In genomic region chr2:162317058-162317742, GRCh38 we compare ENCODE assay signal across 8 cellular contexts. TPM values are rescaled to one million over a fixed set of nuclear protein-coding genes. Genes with fewer than 3 reads are reported as not detected.
DNase-seq lines count a peak whose midpoint lies in the region; ATAC-seq and TF ChIP-seq lines count a peak whose summit lies in the region.

No MANE protein-coding gene starts in this region.

- POLR2A ChIA-PET in CD4-positive, alpha-beta memory T cell (lab: Charles Lee; ENCODE audit: partially characterized antibody): interaction anchor here (0.9 to 3.4 kb wide), 5 partner anchors 8 to 28 kb away, joined by 3 to 28 read pairs (median 3); partner anchors contain the start of gene GCA

- H3K4me3 Mint-ChIP-seq in CD4-positive, alpha-beta memory T cell: peak overlapping the region; percentile 93 to 100 (median 98)
- no peak overlapping the region for H3K4me3 Mint-ChIP-seq in neural progenitor cell

- H3K27ac ChIP-seq in CD4-positive, alpha-beta memory T cell (ENCODE audit: low read depth, low read length): peak overlapping the region; percentile 97
- H3K27ac ChIP-seq in duodenal mucosa (ENCODE audit: low read depth, low read length): no peak overlapping the region
- H3K27ac ChIP-seq in neural progenitor cell: no peak overlapping the region

- H3K4me2 ChIP-seq in neural progenitor cell: no peak overlapping the region

- no peaks in the 10 kb centered on the region for H3K27me3 Mint-ChIP-seq in CD4-positive, alpha-beta memory T cell
- no peaks in the 10 kb centered on the region for H3K27me3 Mint-ChIP-seq in neural progenitor cell (ENCODE audit: insufficient read depth, low read depth)

- H2AFZ ChIP-seq in neural progenitor cell (replicated peaks): peak overlapping the region; percentile 94

- H3K36me3 ChIP-seq in CD4-positive, alpha-beta memory T cell (ENCODE audit: insufficient read depth, low read length): no peaks in the 10 kb centered on the region
- H3K36me3 ChIP-seq in duodenal mucosa (ENCODE audit: control insufficient read depth in 1 of 2, insufficient read depth in 2 of 2, low read length in 2 of 2): peaks cover 0 to 3% of the 10 kb centered on the region in 2 donors
- H3K36me3 ChIP-seq in neural progenitor cell: no peaks in the 10 kb centered on the region

- H3K4me3 ChIP-seq in CD4-positive, alpha-beta memory T cell (ENCODE audit: low read length in 2 of 2): peak overlapping the region; percentile 93 to 97
- H3K4me3 ChIP-seq in duodenal mucosa (ENCODE audit: low read depth in 1 of 2, low read length in 2 of 2) (peak overlapping the region; percentile 98 to 99), neural progenitor cell (no peak overlapping the region)

- H3K4me1 ChIP-seq in CD4-positive, alpha-beta memory T cell (ENCODE audit: insufficient read depth, low read length): peaks cover 66% of the 10 kb centered on the region
- peaks cover 19 to 57% of the 10 kb centered on the region in 2 donors for H3K4me1 ChIP-seq in duodenal mucosa (ENCODE audit: control insufficient read depth in 1 of 2, insufficient read depth in 2 of 2, low read length in 2 of 2)
- H3K4me1 ChIP-seq in neural progenitor cell: no peaks in the 10 kb centered on the region

- ATAC-seq in HG03521 (IDR thresholded peaks at IDR 0.05; ENCODE audit: unreplicated experiment) (no peak), GM18858 (IDR thresholded peaks at IDR 0.05; ENCODE audit: unreplicated experiment) (no peak)

- H3F3A ChIP-seq in neural progenitor cell (ENCODE audit: low read depth): no peaks in the 10 kb centered on the region

- no peaks in the 10 kb centered on the region for H4K20me1 ChIP-seq in neural progenitor cell (ENCODE audit: low read depth)

- CTCF ChIA-PET in CD4-positive, alpha-beta memory T cell (lab: Charles Lee; ENCODE audit: partially characterized antibody): interaction anchor here (1.2 to 5.9 kb wide), 4 partner anchors 11 to 309 kb away, joined by 3 to 81 read pairs (median 27); no protein-coding TSS in a partner anchor

- H3K9ac ChIP-seq in duodenal mucosa (ENCODE audit: low read depth in 1 of 2, low read length in 2 of 2): peak overlapping the region; percentile 94 to 96
- H3K9ac ChIP-seq in neural progenitor cell: no peak overlapping the region

- intact Hi-C loops in CD4-positive, alpha-beta memory T cell (cut with micrococcal nuclease): loop anchor here (5.0 to 10.0 kb wide), 3 partner anchors 322 to 1010 kb away; partner anchors contain the start of gene PSMD14

- TF ChIP-seq CTCF in neural progenitor cell (IDR thresholded peaks at IDR 0.05): no peak

- DNase-seq in CD4-positive, alpha-beta memory T cell: no peak
- peak; percentile 29 for DNase-seq in M059J (ENCODE audit: low read depth)
- no peak for DNase-seq in neural progenitor cell (ENCODE audit: low spot score)
- no peak for DNase-seq in HK-2 (ENCODE audit: unreplicated experiment)
- no peak for DNase-seq in NOMO-1 treated with DMSO at 0.1 percent for 48 hours (lab: John Stamatoyannopoulos, UW; ENCODE audit: unreplicated experiment)

- no peaks in the 10 kb centered on the region for H3K9me3 Mint-ChIP-seq in CD4-positive, alpha-beta memory T cell
- H3K9me3 Mint-ChIP-seq in neural progenitor cell: peaks cover 3% of the 10 kb centered on the region

- peaks cover 9 to 17% of the 10 kb centered on the region in 2 donors for H3K36me3 Mint-ChIP-seq in CD4-positive, alpha-beta memory T cell
- no peaks in the 10 kb centered on the region for H3K36me3 Mint-ChIP-seq in neural progenitor cell

- H3K27ac Mint-ChIP-seq in CD4-positive, alpha-beta memory T cell: peak overlapping the region; percentile 94 to 100 (median 98)
- H3K27ac Mint-ChIP-seq in neural progenitor cell: no peak overlapping the region

- H3K27me3 ChIP-seq in CD4-positive, alpha-beta memory T cell (ENCODE audit: insufficient read depth, low read length): no peaks in the 10 kb centered on the region
- no peaks in the 10 kb centered on the region for H3K27me3 ChIP-seq in duodenal mucosa (ENCODE audit: control insufficient read depth in 1 of 2, insufficient read depth in 2 of 2, low read length in 2 of 2)
- peaks cover 38% of the 10 kb centered on the region for H3K27me3 ChIP-seq in neural progenitor cell

- H3K9me3 ChIP-seq in CD4-positive, alpha-beta memory T cell (ENCODE audit: control insufficient read depth in 1 of 2, low read length in 2 of 2): no peaks in the 10 kb centered on the region
- H3K9me3 ChIP-seq in duodenal mucosa (ENCODE audit: control insufficient read depth in 1 of 2, low read length in 2 of 2) (peaks cover 0 to 2% of the 10 kb centered on the region in 2 donors), neural progenitor cell (ENCODE audit: low read depth) (no peaks in the 10 kb centered on the region)

- no peaks in the 10 kb centered on the region for H3K79me2 ChIP-seq in neural progenitor cell (ENCODE audit: low read depth)

- H3K4me1 Mint-ChIP-seq in CD4-positive, alpha-beta memory T cell: peaks cover 53 to 74% (median 63%) of the 10 kb centered on the region in 4 donors
- H3K4me1 Mint-ChIP-seq in neural progenitor cell: peaks cover 5% of the 10 kb centered on the region

RNA-seq across cellular contexts. Expression of gene IFIH1, which starts 1.3 kb away (rescaled TPM):
- 10 to 100 TPM; 30.1 to 31.2 TPM for total RNA-seq in CD4-positive, alpha-beta memory T cell
- 10 to 100 TPM; 13.1 to 24.1 TPM for polyA plus RNA-seq in CD4-positive, alpha-beta memory T cell
- total RNA-seq in M059J (2014; rRNA removed; shearing (Covaris generic)): 70.9 and 90.2 TPM in 2 replicates
- 0.09 and 0.79 TPM in 2 replicates for total RNA-seq in neural progenitor cell (ENCODE audit: low replicate concordance)

RNA-seq across cellular contexts. Expression of gene GCA, which starts 26.7 kb away (rescaled TPM):
- total RNA-seq in CD4-positive, alpha-beta memory T cell: 10 to 100 TPM; 11.5 to 11.9 TPM
- polyA plus RNA-seq in CD4-positive, alpha-beta memory T cell: 10 to 100 TPM; 10.9 to 16.8 TPM
- total RNA-seq in M059J (2014; rRNA removed; shearing (Covaris generic)): 31.4 and 51.7 TPM in 2 replicates
- total RNA-seq in neural progenitor cell (ENCODE audit: low replicate concordance): 63.2 and 64.8 TPM in 2 replicates

Comparison
In these comparisons a context has a peak if more than half of its experiments do, and no peak if none do; other contexts are left out.
1. RNA of gene IFIH1, which starts 1.3 kb away (total RNA-seq): 70.9 to 90.2 TPM in M059J and 30.1 to 31.2 TPM in CD4-positive, alpha-beta memory T cell; 0.09 to 0.79 TPM in neural progenitor cell; every median in the first group is over 10 times any median in the second.